Comparison of ENCODE assay signal across 11 cellular contexts in the genomic region with DNA sequence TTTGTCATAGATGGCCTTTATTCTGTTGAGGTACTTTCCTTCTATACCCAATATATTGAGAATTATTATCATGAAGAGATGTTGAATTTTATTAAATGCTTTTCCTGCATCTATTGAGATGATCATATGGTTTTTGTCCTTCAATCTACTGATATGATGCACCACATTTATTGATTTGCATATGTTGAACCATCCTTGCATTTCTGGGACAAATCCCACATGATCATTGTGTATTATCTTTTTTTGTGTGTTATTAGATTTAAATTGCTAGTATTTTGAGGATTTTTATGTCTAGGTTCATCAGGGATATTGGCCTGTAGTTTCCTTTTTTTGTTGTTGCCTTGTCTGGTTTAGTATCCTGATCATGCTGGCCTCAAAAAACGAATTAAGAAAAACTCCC.
"Had no signal": no experiment of that assay in that cellular context is flagged by ENCODE, and none has a peak within 500 bp of the region (broad histone marks: within the 10 kb centered on the region; RNA-seq: fewer than 3 reads in every experiment).

No MANE protein-coding gene starts in this region.

- H3K27ac ChIP-seq: GM23248 had no signal

- H3K9me3 ChIP-seq: HAP-1 had no signal

- H3K9ac ChIP-seq: GM23248 had no signal

- ATAC-seq: GM23338, HCT116 had no signal

- FAIRE-seq: H1, H54 had no signal

- DNase-seq: GM23248, GOT3, H7, H9, HCEC 1CT, HFFc6 had no signal

- H2AFZ ChIP-seq: GM23248, GM23338 had no signal

- H3K36me3 ChIP-seq: HAP-1 had no signal

- H3K4me2 ChIP-seq: GM23338 had no signal

- H3K4me3 ChIP-seq: GM23248, GM23338, HAP-1 had no signal

- H3K4me1 ChIP-seq: HAP-1 had no signal
